Comparison of ENCODE assay signal across 8 cellular contexts in genomic region chr4:52588097-52588496, GRCh38.
DNase-seq lines count a peak whose midpoint lies in the region; ATAC-seq, FAIRE-seq and TF ChIP-seq lines count a peak whose summit lies in the region.

No MANE protein-coding gene starts in this region.

- CTCF ChIA-PET in activated naive CD4-positive, alpha-beta T cell treated with anti-CD3 and anti-CD28 coated beads, Interleukin-2, amount 10 ng/mL, durations not matched to agents 7 days and 5 days (lab: Charles Lee) = interaction anchor here (0.6 to 2.4 kb wide), 5 partner anchors 11 to 1434 kb away, joined by 3 to 15 read pairs (median 3); no protein-coding TSS in a partner anchor

- H3K4me3 ChIP-seq in KMS-11 (IDR thresholded peaks at IDR 0.05; ENCODE audit: insufficient read depth, low read depth, low read length) (no peak overlapping the region), astrocyte (ENCODE audit: insufficient read depth, low read depth, low read length) (no peak overlapping the region)

- H3K9me3 Mint-ChIP-seq in activated naive CD4-positive, alpha-beta T cell treated with anti-CD3 and anti-CD28 coated beads, Interleukin-2, amount 10 ng/mL, durations not matched to agents 7 days and 5 days = no peaks in the 10 kb centered on the region
- H3K9me3 Mint-ChIP-seq in astrocyte (ENCODE audit: unreplicated experiment) = no peaks in the 10 kb centered on the region

- no peaks in the 10 kb centered on the region for H3K9me3 ChIP-seq in astrocyte (ENCODE audit: insufficient read depth, low read depth, low read length)

- H3K27me3 Mint-ChIP-seq in activated naive CD4-positive, alpha-beta T cell treated with anti-CD3 and anti-CD28 coated beads, Interleukin-2, amount 10 ng/mL, durations not matched to agents 7 days and 5 days = peaks cover 6% of the 10 kb centered on the region
- no peaks in the 10 kb centered on the region for H3K27me3 Mint-ChIP-seq in astrocyte (ENCODE audit: low read depth, unreplicated experiment)

- H3K4me1 Mint-ChIP-seq in activated naive CD4-positive, alpha-beta T cell treated with anti-CD3 and anti-CD28 coated beads, Interleukin-2, amount 10 ng/mL, durations not matched to agents 7 days and 5 days = peaks cover 20% of the 10 kb centered on the region
- peaks cover 53% of the 10 kb centered on the region for H3K4me1 Mint-ChIP-seq in astrocyte (ENCODE audit: low read depth, unreplicated experiment)

- H3K36me3 ChIP-seq in KMS-11 (ENCODE audit: insufficient read depth) (no peaks in the 10 kb centered on the region), astrocyte (ENCODE audit: insufficient read depth, low read length) (no peaks in the 10 kb centered on the region)

- H3K4me2 ChIP-seq in KMS-11 (no peak overlapping the region), astrocyte (ENCODE audit: low read length) (peak overlapping the region; percentile 45)

- no peaks in the 10 kb centered on the region for H3K4me1 ChIP-seq in KMS-11 (ENCODE audit: low read depth, poor library complexity, severe bottlenecking)
- peaks cover 17% of the 10 kb centered on the region for H3K4me1 ChIP-seq in astrocyte (ENCODE audit: insufficient read depth, low read length)

- TF ChIP-seq CTCF in KMS-11 (conservative IDR thresholded peaks at IDR 0.05; ENCODE audit: low read depth, low read length) (peak; percentile 41; the same call in 1 of the 2 replicates), astrocyte (IDR thresholded peaks at IDR 0.05; ENCODE audit: insufficient read depth, low read depth, low read length) (peak; percentile 35)

- no peak overlapping the region for H3K4me3 Mint-ChIP-seq in activated naive CD4-positive, alpha-beta T cell treated with anti-CD3 and anti-CD28 coated beads, Interleukin-2, amount 10 ng/mL, durations not matched to agents 7 days and 5 days
- H3K4me3 Mint-ChIP-seq in astrocyte (ENCODE audit: unreplicated experiment) = no peak overlapping the region

- no peak overlapping the region for H3K27ac Mint-ChIP-seq in activated naive CD4-positive, alpha-beta T cell treated with anti-CD3 and anti-CD28 coated beads, Interleukin-2, amount 10 ng/mL, durations not matched to agents 7 days and 5 days
- peak overlapping the region; percentile 84 for H3K27ac Mint-ChIP-seq in astrocyte (ENCODE audit: unreplicated experiment)

- no peaks in the 10 kb centered on the region for H3K36me3 Mint-ChIP-seq in activated naive CD4-positive, alpha-beta T cell treated with anti-CD3 and anti-CD28 coated beads, Interleukin-2, amount 10 ng/mL, durations not matched to agents 7 days and 5 days
- peaks cover 3% of the 10 kb centered on the region for H3K36me3 Mint-ChIP-seq in astrocyte (ENCODE audit: low read depth, unreplicated experiment)

- no peak for ATAC-seq in HG03280 (IDR thresholded peaks at IDR 0.05; ENCODE audit: unreplicated experiment)
- no peak for ATAC-seq in GM19328 (IDR thresholded peaks at IDR 0.05; ENCODE audit: unreplicated experiment)

- H3K27ac ChIP-seq in KMS-11 (no peak overlapping the region), astrocyte (ENCODE audit: low read depth, low read length) (peak overlapping the region; percentile 91)

- FAIRE-seq in astrocyte (lab: Jason Lieb, UNC) (peak; percentile 5), urothelium cell line (lab: Jason Lieb, UNC) (no peak)

- H4K20me1 ChIP-seq in KMS-11 (ENCODE audit: insufficient read depth) (no peaks in the 10 kb centered on the region), astrocyte (ENCODE audit: insufficient read depth, low read length) (no peaks in the 10 kb centered on the region)

- H3K79me2 ChIP-seq in KMS-11 (ENCODE audit: insufficient read depth, low read depth) (no peaks in the 10 kb centered on the region), astrocyte (ENCODE audit: insufficient read depth, low read length) (no peaks in the 10 kb centered on the region)

- H3K9ac ChIP-seq in KMS-11 (no peak overlapping the region), astrocyte (ENCODE audit: low read length) (peak overlapping the region; percentile 64)

- no peak overlapping the region for H2AFZ ChIP-seq in KMS-11 (ENCODE audit: low read depth)
- H2AFZ ChIP-seq in astrocyte (ENCODE audit: low read depth, low read length) = no peak overlapping the region

- H3K27me3 ChIP-seq in KMS-11 (ENCODE audit: insufficient read depth, low read depth) (no peaks in the 10 kb centered on the region), astrocyte (ENCODE audit: insufficient read depth, low read length) (no peaks in the 10 kb centered on the region)

- DNase-seq in activated naive CD4-positive, alpha-beta T cell treated with anti-CD3 and anti-CD28 coated beads, Interleukin-2, amount 10 ng/mL, durations not matched to agents 7 days and 5 days = peak; percentile 31
- DNase-seq in activated naive CD4-positive, alpha-beta T cell (lab: John Stamatoyannopoulos, UW) = no peak
- DNase-seq in astrocyte (ENCODE audit: low read depth) (no peak), iPS-NIHi7 (ENCODE audit: extremely low spot score) (peak; percentile 84), urothelium cell line (ENCODE audit: low spot score) (peak; percentile 60)

Comparison
In these comparisons a context has a peak if more than half of its experiments do, and no peak if none do; other contexts are left out.
1. DNase-seq: peak in activated naive CD4-positive, alpha-beta T cell treated with anti-CD3 and anti-CD28 coated beads, Interleukin-2, amount 10 ng/mL, durations not matched to agents 7 days and 5 days (single experiment), iPS-NIHi7 (single experiment) and urothelium cell line (single experiment); none in activated naive CD4-positive, alpha-beta T cell (0 of 4) and astrocyte (single experiment).